Comparison of ENCODE assay signal across 8 cellular contexts in the genomic region with DNA sequence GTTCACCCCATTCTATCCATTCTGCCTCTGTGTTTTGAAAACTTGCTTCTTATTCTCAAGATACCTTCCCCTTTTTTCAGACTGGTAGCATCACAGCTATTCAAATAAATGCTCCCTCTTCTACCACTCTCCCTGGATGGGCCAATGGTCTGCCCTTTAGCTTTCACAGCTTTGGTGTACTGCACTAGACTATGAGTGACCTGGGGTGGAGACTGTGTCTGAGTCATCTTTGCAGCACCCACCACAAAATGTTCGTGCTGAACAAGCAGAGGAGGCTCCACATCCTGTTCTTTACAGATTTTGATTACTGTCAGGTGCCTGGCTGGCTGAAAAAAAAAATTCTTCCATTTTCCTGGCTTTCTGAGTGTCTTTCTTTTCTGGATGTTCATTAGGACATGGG.
DNase-seq lines count a peak whose midpoint lies in the region; ATAC-seq, FAIRE-seq and TF ChIP-seq lines count a peak whose summit lies in the region.

No MANE protein-coding gene starts in this region.

- peak; percentile 8 for DNase-seq in activated T-cell treated with anti-CD3 and anti-CD28 coated beads for 1 hour (ENCODE audit: low read depth)
- DNase-seq in keratinocyte (ENCODE audit: low read depth, low spot score), result no peak
- DNase-seq in tibial nerve (ENCODE audit: low spot score in 2 of 2), result no peak
- no peak for DNase-seq in effector CD8-positive, alpha-beta T cell (lab: John Stamatoyannopoulos, UW)
- no peak for DNase-seq in SHP77 treated with DMSO at 0.1 percent for 48 hours (lab: John Stamatoyannopoulos, UW)

- H4K20me1 ChIP-seq in keratinocyte (ENCODE audit: control insufficient read depth, extremely low read depth, insufficient read depth, low read length), result no peaks in the 10 kb centered on the region

- H3K27me3 ChIP-seq in keratinocyte (ENCODE audit: control insufficient read depth, extremely low read depth, insufficient read depth, low read length) (no peaks in the 10 kb centered on the region), tibial nerve (no peaks in the 10 kb centered on the region)

- TF ChIP-seq EP300 in tibial nerve (IDR thresholded peaks at IDR 0.05), result no peak

- no peak overlapping the region for H3K4me3 ChIP-seq in keratinocyte (ENCODE audit: control insufficient read depth in 2 of 3, extremely low read depth in 1 of 3, insufficient read depth in 2 of 3, low read depth in 1 of 3, low read length in 3 of 3)
- H3K4me3 ChIP-seq in tibial nerve, result no peak overlapping the region

- H3K4me1 ChIP-seq in keratinocyte (ENCODE audit: control insufficient read depth, extremely low read depth, insufficient read depth, low read length) (peaks cover 10% of the 10 kb centered on the region), tibial nerve (peaks cover 0 to 9% (median 0%) of the 10 kb centered on the region in 4 donors)

- 5 to 17% methylated on average over 1 of the region's 1 CpG for WGBS in tibial nerve, 2 donors

- peak overlapping the region; percentile 45 for H3K4me2 ChIP-seq in keratinocyte (ENCODE audit: control insufficient read depth, extremely low read depth, insufficient read depth, low read depth, low read length)

- no peak for TF ChIP-seq POLR2A in tibial nerve (IDR thresholded peaks at IDR 0.05)

- peak overlapping the region; percentile 77 for H2AFZ ChIP-seq in keratinocyte (ENCODE audit: control insufficient read depth, low read length)

- no peaks in the 10 kb centered on the region for H3K36me3 ChIP-seq in keratinocyte (ENCODE audit: control insufficient read depth in 2 of 2, extremely low read depth in 1 of 2, insufficient read depth in 2 of 2, low read length in 2 of 2)
- H3K36me3 ChIP-seq in tibial nerve, result no peaks in the 10 kb centered on the region

- H3K27ac ChIP-seq in keratinocyte (ENCODE audit: control insufficient read depth, insufficient read depth, low read length) (peak overlapping the region; percentile 17), tibial nerve (peak overlapping the region in 1 of 4 donors; percentile 40)

- TF ChIP-seq CTCF in keratinocyte (optimal IDR thresholded peaks at IDR 0.05 in 1 of 3, IDR thresholded peaks at IDR 0.05 in 1 of 3, conservative IDR thresholded peaks at IDR 0.05 in 1 of 3; ENCODE audit: extremely low read depth in 1 of 3, insufficient read depth in 2 of 3, low read length in 3 of 3) (no peak), tibial nerve (IDR thresholded peaks at IDR 0.05) (no peak)

- no peaks in the 10 kb centered on the region for H3K79me2 ChIP-seq in keratinocyte (ENCODE audit: control insufficient read depth, insufficient read depth, low read length)

- peak; percentile 89 for FAIRE-seq in keratinocyte (lab: Jason Lieb, UNC)

- no peaks in the 10 kb centered on the region for H3K9me3 ChIP-seq in keratinocyte (ENCODE audit: control insufficient read depth, low read depth, low read length)
- no peaks in the 10 kb centered on the region for H3K9me3 ChIP-seq in tibial nerve

- dilution Hi-C loops in keratinocyte (cut with MboI; ENCODE audit: extremely low pct_ligation_motif_present, low sequenced_read_pairs), result no loop called here

- H3K9ac ChIP-seq in keratinocyte (ENCODE audit: control insufficient read depth, extremely low read depth, insufficient read depth, low read length), result peak overlapping the region; percentile 39

- ATAC-seq in GM18861 (IDR thresholded peaks at IDR 0.05; ENCODE audit: unreplicated experiment), result peak; percentile 83
- peak; percentile 69 for ATAC-seq in HG03159 (IDR thresholded peaks at IDR 0.05; ENCODE audit: unreplicated experiment)
- ATAC-seq in GM18520 (IDR thresholded peaks at IDR 0.05; ENCODE audit: unreplicated experiment), result no peak

- no peaks in the 10 kb centered on the region for H3K9me1 ChIP-seq in keratinocyte (ENCODE audit: control insufficient read depth, extremely low read depth, insufficient read depth, low read length)
